Comparison of ENCODE assay signal across 1 cellular context in the genomic region with DNA sequence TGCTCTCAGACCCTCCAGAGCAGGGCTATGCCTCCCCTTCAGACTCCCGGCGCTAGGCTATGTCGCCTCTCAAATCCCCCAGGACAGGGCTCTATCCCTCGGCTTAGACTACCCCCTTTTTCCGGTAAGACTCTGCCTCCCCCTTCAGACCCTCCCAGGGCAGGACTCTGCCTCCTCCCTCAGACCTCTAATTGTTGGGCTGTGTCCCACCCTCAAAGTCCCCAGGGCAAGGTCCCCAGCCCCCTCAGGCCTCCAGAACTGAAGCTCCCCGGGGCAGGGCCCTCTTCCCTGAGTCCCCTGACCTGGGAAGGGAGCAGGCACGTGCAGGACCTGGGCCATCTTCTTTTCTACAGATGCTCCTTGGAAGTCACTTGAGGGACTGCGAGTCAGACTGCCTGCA.
TF ChIP-seq lines count a peak whose summit lies in the region.

No MANE protein-coding gene starts in this region.

TF ChIP-seq in IMR-90, 13 proteins besides CTCF, POLR2A, EP300 and RAD21 (continued from another document):
- TF ChIP-seq, protein P1, sequence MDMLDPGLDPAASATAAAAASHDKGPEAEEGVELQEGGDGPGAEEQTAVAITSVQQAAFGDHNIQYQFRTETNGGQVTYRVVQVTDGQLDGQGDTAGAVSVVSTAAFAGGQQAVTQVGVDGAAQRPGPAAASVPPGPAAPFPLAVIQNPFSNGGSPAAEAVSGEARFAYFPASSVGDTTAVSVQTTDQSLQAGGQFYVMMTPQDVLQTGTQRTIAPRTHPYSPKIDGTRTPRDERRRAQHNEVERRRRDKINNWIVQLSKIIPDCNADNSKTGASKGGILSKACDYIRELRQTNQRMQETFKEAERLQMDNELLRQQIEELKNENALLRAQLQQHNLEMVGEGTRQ (IDR thresholded peaks at IDR 0.05; ENCODE audit: low read depth, low read length), result no peak
- TF ChIP-seq FOS (IDR thresholded peaks at IDR 0.05; ENCODE audit: low read depth, low read length), result no peak
- no peak for TF ChIP-seq RCOR1 (IDR thresholded peaks at IDR 0.05; ENCODE audit: insufficient replicate concordance, low read length)
- TF ChIP-seq RFX5 (IDR thresholded peaks at IDR 0.05; ENCODE audit: low read depth, low read length), result no peak
- TF ChIP-seq, protein P2, sequence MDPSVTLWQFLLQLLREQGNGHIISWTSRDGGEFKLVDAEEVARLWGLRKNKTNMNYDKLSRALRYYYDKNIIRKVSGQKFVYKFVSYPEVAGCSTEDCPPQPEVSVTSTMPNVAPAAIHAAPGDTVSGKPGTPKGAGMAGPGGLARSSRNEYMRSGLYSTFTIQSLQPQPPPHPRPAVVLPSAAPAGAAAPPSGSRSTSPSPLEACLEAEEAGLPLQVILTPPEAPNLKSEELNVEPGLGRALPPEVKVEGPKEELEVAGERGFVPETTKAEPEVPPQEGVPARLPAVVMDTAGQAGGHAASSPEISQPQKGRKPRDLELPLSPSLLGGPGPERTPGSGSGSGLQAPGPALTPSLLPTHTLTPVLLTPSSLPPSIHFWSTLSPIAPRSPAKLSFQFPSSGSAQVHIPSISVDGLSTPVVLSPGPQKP (IDR thresholded peaks at IDR 0.05; ENCODE audit: borderline replicate concordance, low read depth, low read length), result no peak
- no peak for TF ChIP-seq SMC3 (IDR thresholded peaks at IDR 0.05; ENCODE audit: low read depth, low read length)
